In genomic region chr13:29594310-29594709, GRCh38 we compare ENCODE assay signal across 8 cellular contexts. TPM values are rescaled to one million over a fixed set of nuclear protein-coding genes. Genes with fewer than 3 reads are reported as not detected.
A peak's percentile ranks its signal among the peaks of the same experiment; 100 is the strongest.
DNase-seq lines count a peak whose midpoint lies in the region; ATAC-seq and TF ChIP-seq lines count a peak whose summit lies in the region.

No MANE protein-coding gene starts in this region.

- H2AFZ ChIP-seq in neuron (ENCODE audit: low read depth, low read length): peak overlapping the region; percentile 69

- H3K9me3 ChIP-seq in neuron (ENCODE audit: low read length) (no peaks in the 10 kb centered on the region), uterus (no peaks in the 10 kb centered on the region)

- TF ChIP-seq CTCF in BJ (IDR thresholded peaks at IDR 0.05; ENCODE audit: insufficient read depth, low read depth, low read length) (no peak), fibroblast of mammary gland (conservative IDR thresholded peaks at IDR 0.05; ENCODE audit: control insufficient read depth, insufficient read depth, low read depth, low read length) (no peak), uterus (IDR thresholded peaks at IDR 0.05) (no peak)

- H3K4me1 ChIP-seq in neuron (ENCODE audit: insufficient read depth, low read length) (peaks cover 11% of the 10 kb centered on the region), uterus (no peaks in the 10 kb centered on the region)

- CTCF ChIA-PET in BJ (lab: Yijun Ruan, JAX): no interaction called here

- H3K27ac ChIP-seq in uterus: peak overlapping the region; percentile 89 to 98

- intact Hi-C loops in uterus (cut with DNase I; ENCODE audit: low total_unique reads): loop anchor here (5.0 to 10.0 kb wide), 2 partner anchors 520 to 828 kb away; partner anchors contain the start of gene UBE2L5

- no peak for TF ChIP-seq POLR2A in uterus (IDR thresholded peaks at IDR 0.05)

- H3K36me3 ChIP-seq in BJ (ENCODE audit: control insufficient read depth, insufficient read depth, low read length): peaks cover 3% of the 10 kb centered on the region; the same call in 1 of the 2 replicates
- H3K36me3 ChIP-seq in neuron (ENCODE audit: insufficient read depth, low read length): no peaks in the 10 kb centered on the region
- H3K36me3 ChIP-seq in uterus: no peaks in the 10 kb centered on the region

- POLR2A ChIA-PET in BJ (lab: Charles Lee): no interaction called here

- no peaks in the 10 kb centered on the region for H3K27me3 ChIP-seq in BJ (ENCODE audit: control insufficient read depth, insufficient read depth, low read length)
- peaks cover 3% of the 10 kb centered on the region for H3K27me3 ChIP-seq in neuron (ENCODE audit: insufficient read depth, low read length)
- H3K27me3 ChIP-seq in uterus: no peaks in the 10 kb centered on the region

- H3K4me3 ChIP-seq in BJ (ENCODE audit: low read depth, low read length) (peak overlapping the region; percentile 92), fibroblast of mammary gland (ENCODE audit: control insufficient read depth, low read depth, low read length) (peak overlapping the region; percentile 57), neuron (ENCODE audit: low read length) (peak overlapping the region; percentile 72), uterus (peak overlapping the region; percentile 60 to 98)

- ATAC-seq in GM18907 (IDR thresholded peaks at IDR 0.05; ENCODE audit: unreplicated experiment) (peak; percentile 45), HG03108 (IDR thresholded peaks at IDR 0.05; ENCODE audit: unreplicated experiment) (peak; percentile 26)

- DNase-seq in BJ (ENCODE audit: low read depth) (peak; percentile 35), NCI-H69 (lab: John Stamatoyannopoulos, UW) (peak; percentile 73), activated T-cell treated with anti-CD3 and anti-CD28 coated beads for 4 hours (peak; percentile 25), fibroblast of mammary gland (ENCODE audit: low read depth) (peak; percentile 89), uterus (peak; percentile 40 to 52)

RNA-seq across cellular contexts. Expression of gene SLC7A1, which starts 1.2 kb away (rescaled TPM):
- 17.8 and 43.2 TPM in 2 replicates for polyA plus RNA-seq in BJ (2011; rRNA removed)
- polyA minus RNA-seq in BJ (2011; rRNA and poly(A)+ RNA removed): 43.2 and 64.7 TPM in 2 replicates
- 10 to 100 TPM in 2 of 4 donors, 1 to 10 TPM in 2; 4.1 to 39.0 (median 10.8) TPM for total RNA-seq in uterus

Comparison
In these comparisons a context has a peak if more than half of its experiments do, and no peak if none do; other contexts are left out.
1. Peak in every context shown above with its lines: DNase-seq, ATAC-seq, H3K4me3 ChIP-seq and H3K27ac ChIP-seq.
2. DNase-seq: peak in every context shown above with its lines; median percentile 89 in fibroblast of mammary gland; 73 in NCI-H69; 46 in uterus; 35 in BJ; 25 in activated T-cell treated with anti-CD3 and anti-CD28 coated beads for 4 hours.